Comparison of ENCODE assay signal across 25 cellular contexts in genomic region chr5:170283296-170283695, GRCh38. TPM values are rescaled to one million over a fixed set of nuclear protein-coding genes. Genes with fewer than 3 reads are reported as not detected.
A peak's percentile ranks its signal among the peaks of the same experiment; 100 is the strongest.
DNase-seq lines count a peak whose midpoint lies in the region; ATAC-seq and TF ChIP-seq lines count a peak whose summit lies in the region.
"Had no signal": no experiment of that assay in that cellular context is flagged by ENCODE, and none has a peak within 500 bp of the region (broad histone marks: within the 10 kb centered on the region; RNA-seq: fewer than 3 reads in every experiment).

No MANE protein-coding gene starts in this region.

- no peak for ATAC-seq in activated CD8-positive, alpha-beta memory T cell treated with anti-CD3 and anti-CD28 coated beads, Interleukin-2, amount 10 ng/mL, durations not matched to agents 7 days and 5 days
- no peak for ATAC-seq in activated naive CD8-positive, alpha-beta T cell treated with anti-CD3 and anti-CD28 coated beads, Interleukin-2, amount 50 U/mL, for 24 hours
- ATAC-seq in HG03196 (IDR thresholded peaks at IDR 0.05; ENCODE audit: unreplicated experiment) = no peak
- ATAC-seq: left lobe of liver had no signal

- WGBS in suprapubic skin = 95% methylated on average over 1 of the region's 1 CpG

- TF ChIP-seq CTCF in MCF 10A (IDR thresholded peaks at IDR 0.05; ENCODE audit: unreplicated experiment) = no peak
- no peak for TF ChIP-seq CTCF in suprapubic skin (IDR thresholded peaks at IDR 0.05)

- intact Hi-C loops in MCF 10A (cut with micrococcal nuclease) = no loop called here

- BruUV-seq in MCF 10A (replicated peaks; lab: Mats Ljungman, UMichigan) = no TSS peak

- no peaks in the 10 kb centered on the region for H3K36me3 ChIP-seq in suprapubic skin
- H3K36me3 ChIP-seq: prostate gland had no signal

- H3K27ac Mint-ChIP-seq in activated CD8-positive, alpha-beta memory T cell treated with anti-CD3 and anti-CD28 coated beads, Interleukin-2, amount 10 ng/mL, durations not matched to agents 7 days and 5 days = peak overlapping the region; percentile 80
- H3K27ac Mint-ChIP-seq in activated naive CD8-positive, alpha-beta T cell treated with anti-CD3 and anti-CD28 coated beads, Interleukin-2, amount 50 U/mL, for 24 hours = peak overlapping the region; percentile 92
- no peak overlapping the region for H3K27ac Mint-ChIP-seq in MCF 10A (ENCODE audit: low read depth, unreplicated experiment)
- H3K27ac Mint-ChIP-seq: mesothelial cell of epicardium had no signal

- no peak for TF ChIP-seq EP300 in suprapubic skin (IDR thresholded peaks at IDR 0.05)

- peaks cover 14% of the 10 kb centered on the region for H3K4me1 ChIP-seq in suprapubic skin
- H3K4me1 ChIP-seq: prostate gland had no signal

- no peak for TF ChIP-seq POLR2A in suprapubic skin (IDR thresholded peaks at IDR 0.05)

- no peaks in the 10 kb centered on the region for H3K27me3 Mint-ChIP-seq in activated CD8-positive, alpha-beta memory T cell treated with anti-CD3 and anti-CD28 coated beads, Interleukin-2, amount 10 ng/mL, durations not matched to agents 7 days and 5 days
- H3K27me3 Mint-ChIP-seq in activated naive CD8-positive, alpha-beta T cell treated with anti-CD3 and anti-CD28 coated beads, Interleukin-2, amount 50 U/mL, for 24 hours = no peaks in the 10 kb centered on the region
- H3K27me3 Mint-ChIP-seq in MCF 10A (ENCODE audit: insufficient read depth, unreplicated experiment) = peaks cover 46% of the 10 kb centered on the region

- POLR2A ChIA-PET in MCF 10A (lab: Yijun Ruan, JAX) = interaction anchor here (1.2 kb wide), 1 partner anchor 119 kb away, joined by 3 read pairs; no protein-coding TSS in a partner anchor

- CTCF ChIA-PET in activated CD8-positive, alpha-beta memory T cell treated with anti-CD3 and anti-CD28 coated beads, Interleukin-2, amount 10 ng/mL, durations not matched to agents 7 days and 5 days (lab: Charles Lee) = interaction anchor here (1.1 to 4.5 kb wide), 10 partner anchors 9 to 57 kb away, joined by 3 to 35 read pairs (median 10); partner anchors contain the start of gene LCP2
- CTCF ChIA-PET in MCF 10A (lab: Yijun Ruan, JAX) = interaction anchor here (0.6 to 3.4 kb wide), 6 partner anchors 15 to 341 kb away, joined by 3 to 45 read pairs (median 4); no protein-coding TSS in a partner anchor

- no peaks in the 10 kb centered on the region for H3K27me3 ChIP-seq in suprapubic skin

- H3K4me3 ChIP-seq in suprapubic skin = no peak overlapping the region
- H3K4me3 ChIP-seq: prostate gland, SK-N-MC, skin epidermis had no signal

- no peak for DNase-seq in activated CD8-positive, alpha-beta memory T cell treated with anti-CD3 and anti-CD28 coated beads, Interleukin-2, amount 10 ng/mL, durations not matched to agents 7 days and 5 days
- DNase-seq in activated CD8-positive, alpha-beta memory T cell treated with anti-CD3 and anti-CD28 coated beads, Interleukin-2, amount 50 U/mL, for 4 hours = no peak
- DNase-seq in OCI-M1 (lab: John Stamatoyannopoulos, UW) = peak; percentile 11
- DNase-seq in activated naive CD8-positive, alpha-beta T cell treated with anti-CD3 and anti-CD28 coated beads, Interleukin-2, amount 50 U/mL, for 24 hours = no peak
- peak; percentile 27 for DNase-seq in stimulated activated CD8-positive, alpha-beta memory T cell treated with anti-CD3 and anti-CD28 coated beads, Interleukin-4, amount 100 ng/mL, for 48 hours
- no peak for DNase-seq in MCF 10A (ENCODE audit: unreplicated experiment)
- no peak for DNase-seq in suprapubic skin (ENCODE audit: low spot score in 2 of 2)
- DNase-seq: ACHN; activated CD4-positive, alpha-beta T cell treated with anti-CD3 and anti-CD28 coated beads for 4 hours; activated gamma-delta T cell; DMS79; glutamatergic neuron; MV-4-11; NCI-H1694 treated with DMSO at 0.1 percent for 48 hours; NCI-H446 treated with DMSO at 0.1 percent for 48 hours; stimulated activated CD4-positive, alpha-beta T cell treated with anti-CD3 and anti-CD28 coated beads, Interleukin-4, amount 100 ng/mL, for 1 hour; substantia nigra had no signal

- peaks cover 96% of the 10 kb centered on the region for H3K4me1 Mint-ChIP-seq in activated CD8-positive, alpha-beta memory T cell treated with anti-CD3 and anti-CD28 coated beads, Interleukin-2, amount 10 ng/mL, durations not matched to agents 7 days and 5 days
- H3K4me1 Mint-ChIP-seq in activated naive CD8-positive, alpha-beta T cell treated with anti-CD3 and anti-CD28 coated beads, Interleukin-2, amount 50 U/mL, for 24 hours = peaks cover 99% of the 10 kb centered on the region
- H3K4me1 Mint-ChIP-seq in MCF 10A (ENCODE audit: insufficient read depth, unreplicated experiment) = no peaks in the 10 kb centered on the region

- H3K36me3 Mint-ChIP-seq in activated CD8-positive, alpha-beta memory T cell treated with anti-CD3 and anti-CD28 coated beads, Interleukin-2, amount 10 ng/mL, durations not matched to agents 7 days and 5 days = peaks cover 72% of the 10 kb centered on the region
- H3K36me3 Mint-ChIP-seq in activated naive CD8-positive, alpha-beta T cell treated with anti-CD3 and anti-CD28 coated beads, Interleukin-2, amount 50 U/mL, for 24 hours (ENCODE audit: low read depth) = peaks cover 75% of the 10 kb centered on the region
- no peaks in the 10 kb centered on the region for H3K36me3 Mint-ChIP-seq in MCF 10A (ENCODE audit: insufficient read depth, unreplicated experiment)
- H3K36me3 Mint-ChIP-seq: mesothelial cell of epicardium had no signal

- H3K9me3 ChIP-seq in suprapubic skin = no peaks in the 10 kb centered on the region
- H3K9me3 ChIP-seq: prostate gland had no signal

- H3K9me3 Mint-ChIP-seq in activated CD8-positive, alpha-beta memory T cell treated with anti-CD3 and anti-CD28 coated beads, Interleukin-2, amount 10 ng/mL, durations not matched to agents 7 days and 5 days (ENCODE audit: low read depth) = no peaks in the 10 kb centered on the region
- no peaks in the 10 kb centered on the region for H3K9me3 Mint-ChIP-seq in activated naive CD8-positive, alpha-beta T cell treated with anti-CD3 and anti-CD28 coated beads, Interleukin-2, amount 50 U/mL, for 24 hours
- H3K9me3 Mint-ChIP-seq in MCF 10A (ENCODE audit: unreplicated experiment) = peaks cover 18% of the 10 kb centered on the region

- no peak overlapping the region for H3K27ac ChIP-seq in suprapubic skin
- H3K27ac ChIP-seq: prostate gland, SK-N-MC had no signal

- peak overlapping the region; percentile 26 for H3K4me3 Mint-ChIP-seq in activated CD8-positive, alpha-beta memory T cell treated with anti-CD3 and anti-CD28 coated beads, Interleukin-2, amount 10 ng/mL, durations not matched to agents 7 days and 5 days
- H3K4me3 Mint-ChIP-seq in activated naive CD8-positive, alpha-beta T cell treated with anti-CD3 and anti-CD28 coated beads, Interleukin-2, amount 50 U/mL, for 24 hours = peak overlapping the region; percentile 30
- no peak overlapping the region for H3K4me3 Mint-ChIP-seq in MCF 10A (ENCODE audit: unreplicated experiment)
- H3K4me3 Mint-ChIP-seq: mesothelial cell of epicardium, neural crest cell had no signal

RNA-seq across cellular contexts. Expression of gene LCP2, which starts 14.3 kb away (rescaled TPM):
- 100 to 1,000 TPM; 393 to 419 TPM for total RNA-seq in activated CD8-positive, alpha-beta memory T cell treated with anti-CD3 and anti-CD28 coated beads, Interleukin-2, amount 10 ng/mL, durations not matched to agents 7 days and 5 days
- total RNA-seq in MCF 10A (2022) = not detected in 2 replicates
- total RNA-seq in suprapubic skin = 1 to 10 TPM in 3 of 4 donors, not detected in 1; 1.5 to 8.9 (median 7.7) TPM
- total RNA-seq: fibroblast of lung, mesothelial cell of epicardium, neural crest cell had no signal

RNA-seq across cellular contexts. Expression of gene C5orf58, which starts 50.5 kb away (rescaled TPM):
- total RNA-seq in activated CD8-positive, alpha-beta memory T cell treated with anti-CD3 and anti-CD28 coated beads, Interleukin-2, amount 10 ng/mL, durations not matched to agents 7 days and 5 days = not detected
- not detected in 2 replicates for total RNA-seq in MCF 10A (2022)
- not detected for total RNA-seq in suprapubic skin
- total RNA-seq: fibroblast of lung, left lobe of liver, mesothelial cell of epicardium, neural crest cell had no signal

Comparison
In these comparisons a context has a peak if more than half of its experiments do, and no peak if none do; other contexts are left out.
1. DNase-seq: peak in OCI-M1 (single experiment) and stimulated activated CD8-positive, alpha-beta memory T cell treated with anti-CD3 and anti-CD28 coated beads, Interleukin-4, amount 100 ng/mL, for 48 hours (single experiment); none in activated CD8-positive, alpha-beta memory T cell treated with anti-CD3 and anti-CD28 coated beads, Interleukin-2, amount 10 ng/mL, durations not matched to agents 7 days and 5 days (single experiment), activated CD8-positive, alpha-beta memory T cell treated with anti-CD3 and anti-CD28 coated beads, Interleukin-2, amount 50 U/mL, for 4 hours (single experiment), activated naive CD8-positive, alpha-beta T cell treated with anti-CD3 and anti-CD28 coated beads, Interleukin-2, amount 50 U/mL, for 24 hours (single experiment), MCF 10A (single experiment) and suprapubic skin (0 of 2).
2. RNA of gene LCP2, which starts 14.3 kb away (total RNA-seq): 393 to 419 TPM in activated CD8-positive, alpha-beta memory T cell treated with anti-CD3 and anti-CD28 coated beads, Interleukin-2, amount 10 ng/mL, durations not matched to agents 7 days and 5 days; 1.5 to 8.9 TPM in suprapubic skin and not detected in MCF 10A; every median in the first group is over 10 times any median in the second.